ENCODE assay signal across 28 cellular contexts in the genomic region with DNA sequence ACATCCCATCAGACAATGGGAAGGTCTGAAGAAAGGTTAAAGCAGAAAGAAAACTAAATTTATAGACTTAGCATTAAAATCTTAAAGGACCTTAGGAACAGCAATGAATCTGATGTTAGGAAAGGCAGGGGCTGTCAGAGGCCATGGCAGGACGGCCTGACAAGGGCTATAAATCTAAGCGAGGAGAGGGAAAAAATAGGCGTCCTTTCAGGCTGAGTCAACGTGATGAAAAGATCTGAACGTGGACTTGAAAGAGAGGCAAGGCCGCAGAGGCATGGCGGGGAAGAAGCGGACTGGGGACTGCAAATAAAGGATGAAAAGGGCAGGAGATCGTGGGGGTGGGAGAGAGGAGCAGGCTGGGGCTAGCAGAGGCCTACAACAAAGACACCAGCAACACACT.
"Had no signal": no experiment of that assay in that cellular context is flagged by ENCODE, and none has a peak within 500 bp of the region (broad histone marks: within the 10 kb centered on the region; RNA-seq: fewer than 3 reads in every experiment).

No MANE protein-coding gene starts in this region.

- H3K27ac ChIP-seq: breast epithelium, dorsolateral prefrontal cortex, epithelial cell of prostate, pancreas, psoas muscle, skin epidermis, thoracic aorta, upper lobe of right lung had no signal

- H3K4me1 Mint-ChIP-seq: central memory CD8-positive, alpha-beta T cell; stimulated activated naive B cell treated with anti-CD40 and anti-IgM and Interleukin-4, amounts not matched to agents 10 μg/mL and 1 μg/mL and 100 μg/mL, for 72 hours; T-helper 17 cell had no signal

- H3K4me3 Mint-ChIP-seq: activated naive CD8-positive, alpha-beta T cell; activated T-cell treated with anti-CD3 and anti-CD28 coated beads, Interleukin-2, amount 50 U/mL, for 4 hours; central memory CD8-positive, alpha-beta T cell; naive B cell; stimulated activated naive B cell treated with anti-CD40 and anti-IgM and Interleukin-4, amounts not matched to agents 10 μg/mL and 1 μg/mL and 100 μg/mL, for 72 hours; T-helper 17 cell had no signal

- H3K36me3 ChIP-seq: breast epithelium, gastroesophageal sphincter, pancreas, thoracic aorta, upper lobe of right lung had no signal

- H3K4me3 ChIP-seq: breast epithelium, dorsolateral prefrontal cortex, gastroesophageal sphincter, pancreas, psoas muscle, skin epidermis, thoracic aorta, upper lobe of right lung had no signal

- ATAC-seq: activated T-cell treated with anti-CD3 and anti-CD28 coated beads, Interleukin-2, amount 50 U/mL, for 4 hours; gastroesophageal sphincter; pancreas; psoas muscle; right cardiac atrium; stimulated activated naive B cell treated with anti-CD40 and anti-IgM and Interleukin-4, amounts not matched to agents 10 μg/mL and 1 μg/mL and 100 μg/mL, for 72 hours; T-helper 17 cell; upper lobe of right lung had no signal

- H3K27ac Mint-ChIP-seq: activated naive CD8-positive, alpha-beta T cell; activated T-helper 2 cell treated with anti-CD3 and anti-CD28 coated beads, Interferon-gamma antibody, Interleukin-2, Interleukin-4, amounts not matched to agents 10 μg/mL and 5 μg/mL and 100 μg/mL, durations not matched to agents 14 hours and 24 hours and 36 hours; naive B cell; stimulated activated naive B cell treated with anti-CD40 and anti-IgM and Interleukin-4, amounts not matched to agents 10 μg/mL and 1 μg/mL and 100 μg/mL, for 72 hours; T-helper 17 cell had no signal

- DNase-seq: activated CD4-positive, alpha-beta T cell treated with anti-CD3 and anti-CD28 coated beads for 4 hours; activated CD4-positive, alpha-beta T cell treated with anti-CD3 and anti-CD28 coated beads, Interleukin-2, amount 50 U/mL, for 48 hours; activated CD4-positive, CD25-positive, alpha-beta regulatory T cell; activated CD8-positive, alpha-beta memory T cell treated with anti-CD3 and anti-CD28 coated beads, Interleukin-2, amount 50 U/mL, for 48 hours; activated naive CD4-positive, alpha-beta T cell; activated T-cell treated with anti-CD3 and anti-CD28 coated beads, Interleukin-2, amount 50 U/mL, for 4 hours; amniotic stem cell; dorsolateral prefrontal cortex; head of caudate nucleus; naive B cell; pancreas; psoas muscle; right cardiac atrium; stimulated activated CD8-positive, alpha-beta memory T cell treated with anti-CD3 and anti-CD28 coated beads, Interleukin-4, amount 100 ng/mL, for 48 hours; stimulated activated naive B cell treated with anti-CD40 and anti-IgM and Interleukin-4, amounts not matched to agents 10 μg/mL and 1 μg/mL and 100 μg/mL, for 72 hours; SW 1271; T-helper 17 cell; upper lobe of right lung had no signal

- H3K27me3 ChIP-seq: breast epithelium, gastroesophageal sphincter, pancreas, upper lobe of right lung had no signal

- FAIRE-seq: colon, islet of Langerhans, pancreas had no signal

- H3K4me1 ChIP-seq: breast epithelium, pancreas, psoas muscle, upper lobe of right lung had no signal

- H3K9me3 ChIP-seq: breast epithelium, gastroesophageal sphincter, pancreas, psoas muscle, thoracic aorta, upper lobe of right lung had no signal
